Comparison of ENCODE assay signal across 9 cellular contexts in the genomic region with DNA sequence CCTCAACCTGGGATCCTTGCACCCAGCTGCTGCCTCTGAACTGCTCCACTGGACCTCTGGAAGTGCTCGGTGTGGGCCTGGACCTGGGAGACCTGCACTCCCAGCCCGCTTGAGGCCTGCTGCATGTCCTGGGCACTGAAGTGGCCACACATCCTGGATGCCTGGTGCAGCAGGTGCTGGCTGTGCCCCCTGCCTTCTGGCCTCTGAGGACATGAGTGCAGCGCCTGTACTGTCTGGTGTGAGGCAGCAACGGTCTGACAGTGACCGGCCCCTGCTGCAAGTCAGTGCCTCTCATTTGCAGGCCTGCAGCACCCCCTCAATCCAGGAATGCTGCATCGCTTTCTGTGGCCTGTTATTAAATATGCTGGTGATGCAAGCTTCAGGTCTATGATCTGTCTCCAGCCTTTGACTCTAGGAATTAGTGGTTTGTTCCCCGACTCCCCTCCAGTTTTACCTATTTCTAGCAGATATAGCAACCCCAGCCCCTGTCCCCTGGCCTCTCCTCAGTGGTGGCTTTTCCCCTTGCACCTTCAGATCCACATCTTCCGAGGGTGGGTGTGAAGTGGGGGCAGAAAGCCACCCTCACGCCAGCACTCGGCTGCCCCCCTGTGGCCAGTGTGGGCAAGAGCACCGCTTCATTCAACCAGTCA. TPM values are rescaled to one million over a fixed set of nuclear protein-coding genes. Genes with fewer than 3 reads are reported as not detected.
DNase-seq lines count a peak whose midpoint lies in the region; ATAC-seq and TF ChIP-seq lines count a peak whose summit lies in the region.
"Had no signal": no experiment of that assay in that cellular context is flagged by ENCODE, and none has a peak within 500 bp of the region (broad histone marks: within the 10 kb centered on the region; RNA-seq: fewer than 3 reads in every experiment).

No MANE protein-coding gene starts in this region.

- intact Hi-C loops in activated T-helper 2 cell treated with anti-CD3 and anti-CD28 coated beads, Interferon-gamma antibody, Interleukin-2, Interleukin-4, amounts not matched to agents 10 μg/mL and 5 μg/mL and 100 μg/mL, durations not matched to agents 14 hours and 24 hours and 36 hours (cut with micrococcal nuclease): loop anchor here (1.0 kb wide), 1 partner anchor 58 kb away; no protein-coding TSS in a partner anchor
- intact Hi-C loops in upper lobe of right lung (cut with DNase I): no loop called here

- no peaks in the 10 kb centered on the region for H3K79me2 ChIP-seq in parathyroid adenoma

- peak; percentile 48 for DNase-seq in COR-L47 (lab: John Stamatoyannopoulos, UW)
- DNase-seq in HL-60 (ENCODE audit: low read depth in 1 of 2, low spot score in 1 of 2): peak in 1 of 2 experiments; percentile 59
- peak in 2 of 3 donors; percentile 64 to 82 for DNase-seq in Peyer's patch
- DNase-seq in activated T-helper 2 cell treated with anti-CD3 and anti-CD28 coated beads, Interferon-gamma antibody, Interleukin-2, Interleukin-4, amounts not matched to agents 10 μg/mL and 5 μg/mL and 100 μg/mL, durations not matched to agents 14 hours and 24 hours and 36 hours (ENCODE audit: low spot score): peak; percentile 43
- peak; percentile 14 for DNase-seq in fibroblast of the conjunctiva (ENCODE audit: low read depth)
- peak; percentile 80 for DNase-seq in upper lobe of right lung

- peaks cover 7% of the 10 kb centered on the region for H3K36me3 Mint-ChIP-seq in activated T-helper 2 cell treated with anti-CD3 and anti-CD28 coated beads, Interferon-gamma antibody, Interleukin-2, Interleukin-4, amounts not matched to agents 10 μg/mL and 5 μg/mL and 100 μg/mL, durations not matched to agents 14 hours and 24 hours and 36 hours (ENCODE audit: low read depth)

- H3K9ac ChIP-seq in parathyroid adenoma: no peak overlapping the region

- peaks cover 6% of the 10 kb centered on the region for H3K27me3 ChIP-seq in HL-60 (ENCODE audit: insufficient read depth, poor library complexity, severe bottlenecking)
- no peaks in the 10 kb centered on the region for H3K27me3 ChIP-seq in Peyer's patch
- no peaks in the 10 kb centered on the region for H3K27me3 ChIP-seq in parathyroid adenoma (ENCODE audit: control insufficient read depth, insufficient read depth, low read length)
- no peaks in the 10 kb centered on the region for H3K27me3 ChIP-seq in upper lobe of right lung

- H3K4me3 Mint-ChIP-seq in activated T-helper 2 cell treated with anti-CD3 and anti-CD28 coated beads, Interferon-gamma antibody, Interleukin-2, Interleukin-4, amounts not matched to agents 10 μg/mL and 5 μg/mL and 100 μg/mL, durations not matched to agents 14 hours and 24 hours and 36 hours (ENCODE audit: low read depth): no peak overlapping the region
- H3K4me3 Mint-ChIP-seq: T-helper 1 cell treated with Interleukin-12 subunit alpha and Interleukin-12 subunit beta and Interleukin-4 antibody, amounts not matched to agents 30 μg/mL and 1 μg/mL, for 36 hours had no signal

- ATAC-seq in upper lobe of right lung: peak; percentile 64
- no peak for ATAC-seq in GM19397 (IDR thresholded peaks at IDR 0.05; ENCODE audit: unreplicated experiment)

- H3K4me3 ChIP-seq in HL-60 (replicated peaks; ENCODE audit: insufficient read depth, low read length) (no peak overlapping the region), Peyer's patch (no peak overlapping the region), parathyroid adenoma (ENCODE audit: low read depth, low read length) (no peak overlapping the region), upper lobe of right lung (no peak overlapping the region)

- no peak overlapping the region for H3K4me2 ChIP-seq in parathyroid adenoma (ENCODE audit: low read length)

- peaks cover 0 to 28% (median 19%) of the 10 kb centered on the region in 4 donors for H3K4me1 ChIP-seq in Peyer's patch
- peaks cover 36% of the 10 kb centered on the region for H3K4me1 ChIP-seq in parathyroid adenoma
- peaks cover 25% of the 10 kb centered on the region for H3K4me1 ChIP-seq in upper lobe of right lung

- peaks cover 8% of the 10 kb centered on the region for H3K27me3 Mint-ChIP-seq in activated T-helper 2 cell treated with anti-CD3 and anti-CD28 coated beads, Interferon-gamma antibody, Interleukin-2, Interleukin-4, amounts not matched to agents 10 μg/mL and 5 μg/mL and 100 μg/mL, durations not matched to agents 14 hours and 24 hours and 36 hours (ENCODE audit: low read depth)

- H3K36me3 ChIP-seq in Peyer's patch (peaks cover 0 to 9% (median 0%) of the 10 kb centered on the region in 3 donors), parathyroid adenoma (ENCODE audit: control insufficient read depth, insufficient read depth, low read length) (no peaks in the 10 kb centered on the region), upper lobe of right lung (no peaks in the 10 kb centered on the region)

- H3K9me3 Mint-ChIP-seq in activated T-helper 2 cell treated with anti-CD3 and anti-CD28 coated beads, Interferon-gamma antibody, Interleukin-2, Interleukin-4, amounts not matched to agents 10 μg/mL and 5 μg/mL and 100 μg/mL, durations not matched to agents 14 hours and 24 hours and 36 hours: no peaks in the 10 kb centered on the region
- H3K9me3 Mint-ChIP-seq: T-helper 1 cell treated with Interleukin-12 subunit alpha and Interleukin-12 subunit beta and Interleukin-4 antibody, amounts not matched to agents 30 μg/mL and 1 μg/mL, for 36 hours had no signal

- H2AFZ ChIP-seq in parathyroid adenoma: peak overlapping the region; percentile 7

- peaks cover 3% of the 10 kb centered on the region for H3K4me1 Mint-ChIP-seq in activated T-helper 2 cell treated with anti-CD3 and anti-CD28 coated beads, Interferon-gamma antibody, Interleukin-2, Interleukin-4, amounts not matched to agents 10 μg/mL and 5 μg/mL and 100 μg/mL, durations not matched to agents 14 hours and 24 hours and 36 hours (ENCODE audit: low read depth)

- H3K27ac ChIP-seq in HL-60 (replicated peaks) (no peak overlapping the region), Peyer's patch (peak overlapping the region; percentile 53 to 80 (median 68)), parathyroid adenoma (no peak overlapping the region), upper lobe of right lung (peak overlapping the region; percentile 58)

- TF ChIP-seq POLR2A in Peyer's patch (IDR thresholded peaks at IDR 0.05): no peak

- H3K27ac Mint-ChIP-seq in activated T-helper 2 cell treated with anti-CD3 and anti-CD28 coated beads, Interferon-gamma antibody, Interleukin-2, Interleukin-4, amounts not matched to agents 10 μg/mL and 5 μg/mL and 100 μg/mL, durations not matched to agents 14 hours and 24 hours and 36 hours: no peak overlapping the region
- H3K27ac Mint-ChIP-seq: T-helper 1 cell treated with Interleukin-12 subunit alpha and Interleukin-12 subunit beta and Interleukin-4 antibody, amounts not matched to agents 30 μg/mL and 1 μg/mL, for 36 hours had no signal

- TF ChIP-seq CTCF in HL-60 (IDR thresholded peaks at IDR 0.05; ENCODE audit: insufficient read depth, low read length): peak; percentile 96
- TF ChIP-seq CTCF in Peyer's patch (IDR thresholded peaks at IDR 0.05): peak; percentile 85 to 98 (median 91)
- TF ChIP-seq CTCF in parathyroid adenoma (IDR thresholded peaks at IDR 0.05): peak; percentile 99
- peak; percentile 96 for TF ChIP-seq CTCF in upper lobe of right lung (IDR thresholded peaks at IDR 0.05)

- H3K9me3 ChIP-seq in Peyer's patch: no peaks in the 10 kb centered on the region
- no peaks in the 10 kb centered on the region for H3K9me3 ChIP-seq in parathyroid adenoma (ENCODE audit: control insufficient read depth, low read length)
- H3K9me3 ChIP-seq in upper lobe of right lung: no peaks in the 10 kb centered on the region

RNA-seq across cellular contexts. Expression of a gene that starts 3.6 kb away (rescaled TPM):
- total RNA-seq in Peyer's patch (1 to 10 TPM in 2 of 4 donors, not detected in 2; 1.4 to 6.6 TPM), upper lobe of right lung (6.1 TPM)
- total RNA-seq in activated T-helper 2 cell treated with anti-CD3 and anti-CD28 coated beads, Interferon-gamma antibody, Interleukin-2, Interleukin-4, amounts not matched to agents 10 μg/mL and 5 μg/mL and 100 μg/mL, durations not matched to agents 14 hours and 24 hours and 36 hours: 0.14 and 0.16 TPM in 2 replicates

RNA-seq across cellular contexts. Expression of a gene that starts 13.3 kb away (rescaled TPM):
- total RNA-seq in Peyer's patch (10 to 100 TPM; 31.5 to 39.6 (median 33.9) TPM), upper lobe of right lung (37.3 TPM)
- 44.6 and 45.9 TPM in 2 replicates for total RNA-seq in activated T-helper 2 cell treated with anti-CD3 and anti-CD28 coated beads, Interferon-gamma antibody, Interleukin-2, Interleukin-4, amounts not matched to agents 10 μg/mL and 5 μg/mL and 100 μg/mL, durations not matched to agents 14 hours and 24 hours and 36 hours

RNA-seq across cellular contexts. Expression of a gene that starts 31.9 kb away (rescaled TPM):
- total RNA-seq in Peyer's patch (100 to 1,000 TPM in 1 of 4 donors, 10 to 100 TPM in 2, 1 to 10 TPM in 1; 3.9 to 265 (median 42.2) TPM), upper lobe of right lung (67.0 TPM)
- total RNA-seq in activated T-helper 2 cell treated with anti-CD3 and anti-CD28 coated beads, Interferon-gamma antibody, Interleukin-2, Interleukin-4, amounts not matched to agents 10 μg/mL and 5 μg/mL and 100 μg/mL, durations not matched to agents 14 hours and 24 hours and 36 hours: 134 and 139 TPM in 2 replicates

Comparison
In these comparisons a context has a peak if more than half of its experiments do, and no peak if none do; other contexts are left out.
1. H3K27ac ChIP-seq: peak in Peyer's patch (4 of 4) and upper lobe of right lung (single experiment); none in HL-60 (single experiment) and parathyroid adenoma (single experiment).
2. Peak in every context shown above with its lines, with median percentiles within 50 percentile points of each other: CTCF ChIP-seq.